ENCODE assay signal across 8 cellular contexts in genomic region chr1:95043141-95043980, GRCh38. TPM values are rescaled to one million over a fixed set of nuclear protein-coding genes. Genes with fewer than 3 reads are reported as not detected.
DNase-seq lines count a peak whose midpoint lies in the region; ATAC-seq and TF ChIP-seq lines count a peak whose summit lies in the region.

No MANE protein-coding gene starts in this region.

- POLR2A ChIA-PET in BJ (lab: Charles Lee) = interaction anchor here (0.7 kb wide), 1 partner anchor 489 kb away, joined by 3 read pairs; no protein-coding TSS in a partner anchor

- ATAC-seq in HG03432 (IDR thresholded peaks at IDR 0.05; ENCODE audit: unreplicated experiment) (peak; percentile 93), left lobe of liver (peak; percentile 96)

- no peaks in the 10 kb centered on the region; the same call in 1 of the 2 replicates for H3K36me3 ChIP-seq in BJ (ENCODE audit: control insufficient read depth, insufficient read depth, low read length)

- H3K27me3 ChIP-seq in BJ (ENCODE audit: control insufficient read depth, insufficient read depth, low read length) = no peaks in the 10 kb centered on the region

- H3K4me3 ChIP-seq in BJ (ENCODE audit: low read depth, low read length) (no peak overlapping the region), choroid plexus epithelial cell (ENCODE audit: low read depth, low read length) (no peak overlapping the region)

- DNase-seq in BJ (ENCODE audit: low read depth) (no peak), GM19240 (ENCODE audit: insufficient read length, low spot score) (peak; percentile 42), NCI-H446 treated with DMSO at 0.1 percent for 48 hours (lab: John Stamatoyannopoulos, UW) (peak; percentile 71), choroid plexus epithelial cell (ENCODE audit: low read depth) (peak; percentile 94), left lobe of liver (ENCODE audit: low spot score) (peak; percentile 82)
- peak; percentile 70 for DNase-seq in activated CD4-positive, alpha-beta T cell treated with anti-CD3 and anti-CD28 coated beads for 1 hour
- peak; percentile 67 to 71 for DNase-seq in stimulated activated CD4-positive, alpha-beta T cell treated with anti-CD3 and anti-CD28 coated beads, Interleukin-2, amount 100 ng/mL, for 48 hours

- TF ChIP-seq CTCF in BJ (IDR thresholded peaks at IDR 0.05; ENCODE audit: insufficient read depth, low read depth, low read length) (peak; percentile 97), choroid plexus epithelial cell (conservative IDR thresholded peaks at IDR 0.05; ENCODE audit: low read depth, low read length) (peak; percentile 100)

- CTCF ChIA-PET in BJ (lab: Yijun Ruan, JAX) = interaction anchor here (0.6 to 4.3 kb wide), 36 partner anchors 9 to 562 kb away, joined by 3 to 100 read pairs (median 4); partner anchors contain the start of gene CNN3

RNA-seq across cellular contexts. Expression of gene ALG14, which starts 29.4 kb away (rescaled TPM):
- polyA plus RNA-seq in BJ (2011; rRNA removed) = 2.3 and 4.4 TPM in 2 replicates
- polyA minus RNA-seq in BJ (2011; rRNA and poly(A)+ RNA removed) = 4.6 and 10.1 TPM in 2 replicates
- total RNA-seq in left lobe of liver = 5.4 TPM
